In genomic region chr18:36441872-36442271, GRCh38 we compare ENCODE assay signal across 11 cellular contexts.
DNase-seq lines count a peak whose midpoint lies in the region; ATAC-seq and TF ChIP-seq lines count a peak whose summit lies in the region.
"Had no signal": no experiment of that assay in that cellular context is flagged by ENCODE, and none has a peak within 500 bp of the region (broad histone marks: within the 10 kb centered on the region; RNA-seq: fewer than 3 reads in every experiment).

No MANE protein-coding gene starts in this region.

- intact Hi-C loops in cardiac septum (cut with DNase I) (no loop called here), mammary epithelial cell (cut with micrococcal nuclease) (loop anchor here (10.0 kb wide), 1 partner anchor 223 kb away; no protein-coding TSS in a partner anchor)

- DNase-seq in cardiac muscle cell (ENCODE audit: low read depth in 1 of 2, low spot score in 1 of 2) (peak; percentile 51 to 87), cardiac septum (ENCODE audit: low spot score) (no peak), mammary epithelial cell (peak; percentile 67), kidney glomerular epithelial cell (lab: John Stamatoyannopoulos, UW) (peak; percentile 75), caudate nucleus (lab: John Stamatoyannopoulos, UW) (no peak), NOMO-1 treated with dmso at 0.1 percent for 144 hours (lab: John Stamatoyannopoulos, UW; ENCODE audit: unreplicated experiment) (no peak)
- DNase-seq: activated CD4-positive, alpha-beta T cell treated with anti-CD3 and anti-CD28 coated beads, Interleukin-2, amount 50 U/mL, for 48 hours had no signal

- no TSS peak for BruUV-seq in mammary epithelial cell (replicated peaks; lab: Mats Ljungman, UMichigan)

- dilution Hi-C loops in mammary epithelial cell (cut with HindIII; ENCODE audit: low sequenced_read_pairs): no loop called here

- H3K4me1 ChIP-seq in cardiac muscle cell (ENCODE audit: low read depth): peaks cover 79% of the 10 kb centered on the region
- H3K4me1 ChIP-seq in mammary epithelial cell (ENCODE audit: insufficient read depth, low read length): peaks cover 54% of the 10 kb centered on the region
- H3K4me1 ChIP-seq: prostate gland had no signal

- no peak for TF ChIP-seq CTCF in cardiac muscle cell (IDR thresholded peaks at IDR 0.05; ENCODE audit: low read depth, low read length)
- no peak for TF ChIP-seq CTCF in mammary epithelial cell (conservative IDR thresholded peaks at IDR 0.05 in 1 of 2, IDR thresholded peaks at IDR 0.05 in 1 of 2; ENCODE audit: extremely low read depth in 1 of 2, insufficient read depth in 1 of 2, low read depth in 1 of 2, low read length in 2 of 2)

- CTCF ChIA-PET in mammary epithelial cell (lab: Charles Lee; ENCODE audit: low non-redundant PET): no interaction called here

- H3K27ac ChIP-seq in cardiac muscle cell: peak overlapping the region; percentile 95
- peak overlapping the region; percentile 18 for H3K27ac ChIP-seq in mammary epithelial cell (ENCODE audit: insufficient read depth, low read depth, low read length)
- no peak overlapping the region for H3K27ac ChIP-seq in caudate nucleus (ENCODE audit: low read depth, low read length)
- H3K27ac ChIP-seq: SJSA1 had no signal

- H3K9me3 ChIP-seq in cardiac muscle cell (ENCODE audit: low read depth) (no peaks in the 10 kb centered on the region), mammary epithelial cell (replicated peaks; ENCODE audit: insufficient read depth, low read length) (no peaks in the 10 kb centered on the region)
- H3K9me3 ChIP-seq: prostate gland, SJSA1 had no signal

- ATAC-seq in HG03439 (IDR thresholded peaks at IDR 0.05; ENCODE audit: unreplicated experiment): no peak
- ATAC-seq in activated CD4-positive, CD25-positive, alpha-beta regulatory T cell treated with anti-CD3 and anti-CD28 coated beads, Interleukin-2, amount 50 U/mL, for 24 hours: no peak

- H3K36me3 ChIP-seq in cardiac muscle cell (no peaks in the 10 kb centered on the region), mammary epithelial cell (ENCODE audit: insufficient read depth, low read length) (no peaks in the 10 kb centered on the region)
- H3K36me3 ChIP-seq: prostate gland, SJSA1 had no signal

- peak overlapping the region; percentile 39 for H3K4me2 ChIP-seq in mammary epithelial cell (ENCODE audit: insufficient read depth, low read depth, low read length)

- H2AFZ ChIP-seq in mammary epithelial cell (ENCODE audit: low read depth, low read length): no peak overlapping the region

- in situ Hi-C loops in mammary epithelial cell (cut with MboI; ENCODE audit: low sequenced_read_pairs in 2 of 2): no loop called here

- H3K9ac ChIP-seq in mammary epithelial cell (ENCODE audit: insufficient read depth, low read length): no peak overlapping the region

- H3K4me3 ChIP-seq in cardiac muscle cell (no peak overlapping the region), mammary epithelial cell (replicated peaks in 1 of 3; ENCODE audit: insufficient read depth in 1 of 3, low read depth in 2 of 3, low read length in 3 of 3) (no peak overlapping the region)
- H3K4me3 ChIP-seq: prostate gland, SJSA1 had no signal

- 25% methylated on average over 2 of the region's 2 CpGs for WGBS in mammary epithelial cell (ENCODE audit: low coverage, missing lambda C conversion rate)

- H3K79me2 ChIP-seq in mammary epithelial cell (ENCODE audit: insufficient read depth, low read length): peaks cover 28% of the 10 kb centered on the region

- H3K27me3 ChIP-seq in cardiac muscle cell: no peaks in the 10 kb centered on the region
- H3K27me3 ChIP-seq in mammary epithelial cell (ENCODE audit: insufficient read depth, low read length): no peaks in the 10 kb centered on the region
- H3K27me3 ChIP-seq: SJSA1 had no signal

- H4K20me1 ChIP-seq in mammary epithelial cell (ENCODE audit: insufficient read depth, low read length): no peaks in the 10 kb centered on the region

Comparison
In these comparisons a context has a peak if more than half of its experiments do, and no peak if none do; other contexts are left out.
1. DNase-seq: peak in cardiac muscle cell (2 of 2), mammary epithelial cell (single experiment) and kidney glomerular epithelial cell (single experiment); none in cardiac septum (single experiment), caudate nucleus (0 of 61) and NOMO-1 treated with dmso at 0.1 percent for 144 hours (single experiment).